ENCODE assay signal across 8 cellular contexts in genomic region chr10:69407621-69408301, GRCh38. TPM values are rescaled to one million over a fixed set of nuclear protein-coding genes. Genes with fewer than 3 reads are reported as not detected.
A peak's percentile ranks its signal among the peaks of the same experiment; 100 is the strongest.
DNase-seq lines count a peak whose midpoint lies in the region; ATAC-seq and TF ChIP-seq lines count a peak whose summit lies in the region.

No MANE protein-coding gene starts in this region.

- peak overlapping the region; percentile 74 for H3K27ac ChIP-seq in rectal smooth muscle tissue (ENCODE audit: low read depth, low read length)

- H3K27me3 ChIP-seq in rectal smooth muscle tissue (ENCODE audit: control insufficient read depth, insufficient read depth, low read length): no peaks in the 10 kb centered on the region

- no peak for ATAC-seq in GM21576 (IDR thresholded peaks at IDR 0.05; ENCODE audit: unreplicated experiment)

- no peak overlapping the region for H3K9ac ChIP-seq in rectal smooth muscle tissue (ENCODE audit: low read length)

- peaks cover 34% of the 10 kb centered on the region for H3K4me1 ChIP-seq in rectal smooth muscle tissue (ENCODE audit: control insufficient read depth, insufficient read depth, low read length)

- peaks cover 6% of the 10 kb centered on the region for H3K36me3 ChIP-seq in rectal smooth muscle tissue (ENCODE audit: control insufficient read depth, insufficient read depth, low read length)

- peak; percentile 40 for DNase-seq in A172 (ENCODE audit: low spot score)
- peak; percentile 35 for DNase-seq in SKM-1 (lab: John Stamatoyannopoulos, UW; ENCODE audit: unreplicated experiment)
- no peak for DNase-seq in epithelial cell of proximal tubule (ENCODE audit: low read depth)
- DNase-seq in stimulated activated CD4-positive, alpha-beta T cell treated with anti-CD3 and anti-CD28 coated beads, Interleukin-4, amount 100 ng/mL, for 24 hours: no peak
- no peak for DNase-seq in stimulated activated CD4-positive, alpha-beta T cell treated with anti-CD3 and anti-CD28 coated beads, Interleukin-4, amount 100 ng/mL, for 1 hour

- H3K4me3 ChIP-seq in epithelial cell of proximal tubule (ENCODE audit: low read depth, low read length): no peak overlapping the region
- H3K4me3 ChIP-seq in rectal smooth muscle tissue (ENCODE audit: low read length): peak overlapping the region; percentile 42

- TF ChIP-seq CTCF in GM12872 (IDR thresholded peaks at IDR 0.05; ENCODE audit: insufficient read depth, low read depth, low read length) (peak; percentile 62; the same call in 2 of the 3 replicates), epithelial cell of proximal tubule (conservative IDR thresholded peaks at IDR 0.05; ENCODE audit: low read depth, low read length) (peak; percentile 45)

RNA-seq across cellular contexts. Expression of gene TACR2, which starts 9.0 kb away (rescaled TPM):
- total RNA-seq in A172 (2014; rRNA removed; shearing (Covaris generic)): not detected in 2 replicates
- 0.23 TPM in 1 of 2 replicates, not detected in the other for total RNA-seq in epithelial cell of proximal tubule

RNA-seq across cellular contexts. Expression of gene TSPAN15, which starts 43.5 kb away (rescaled TPM):
- 13.6 and 18.7 TPM in 2 replicates for total RNA-seq in A172 (2014; rRNA removed; shearing (Covaris generic))
- total RNA-seq in epithelial cell of proximal tubule: 26.4 and 28.6 TPM in 2 replicates

Comparison
In these comparisons a context has a peak if more than half of its experiments do, and no peak if none do; other contexts are left out.
1. DNase-seq: peak in A172 (single experiment) and SKM-1 (single experiment); none in epithelial cell of proximal tubule (single experiment), stimulated activated CD4-positive, alpha-beta T cell treated with anti-CD3 and anti-CD28 coated beads, Interleukin-4, amount 100 ng/mL, for 24 hours (single experiment) and stimulated activated CD4-positive, alpha-beta T cell treated with anti-CD3 and anti-CD28 coated beads, Interleukin-4, amount 100 ng/mL, for 1 hour (single experiment).